2 cellular contexts compared by ENCODE assay signal in genomic region chr12:71954040-71954649, GRCh38.
TF ChIP-seq lines count a peak whose summit lies in the region.

No MANE protein-coding gene starts in this region.

TF ChIP-seq in K562, 482 proteins besides CTCF, POLR2A, EP300 and RAD21 (continued from another document):
- TF ChIP-seq AFF4 (CRISPR knock-in tag; IDR thresholded peaks at IDR 0.05) (no peak), MCM2 (IDR thresholded peaks at IDR 0.05; ENCODE audit: low read depth) (no peak), PBX2 (CRISPR knock-in tag; IDR thresholded peaks at IDR 0.05; ENCODE audit: low read depth) (no peak), PBX2 (tag; conservative IDR thresholded peaks at IDR 0.05; ENCODE audit: low read depth) (0 out of 2 replicates have a peak, but pooled peaks have one; percentile 15), ZNF75A (CRISPR knock-in tag; IDR thresholded peaks at IDR 0.05) (no peak)
- TF ChIP-seq, protein P1, sequence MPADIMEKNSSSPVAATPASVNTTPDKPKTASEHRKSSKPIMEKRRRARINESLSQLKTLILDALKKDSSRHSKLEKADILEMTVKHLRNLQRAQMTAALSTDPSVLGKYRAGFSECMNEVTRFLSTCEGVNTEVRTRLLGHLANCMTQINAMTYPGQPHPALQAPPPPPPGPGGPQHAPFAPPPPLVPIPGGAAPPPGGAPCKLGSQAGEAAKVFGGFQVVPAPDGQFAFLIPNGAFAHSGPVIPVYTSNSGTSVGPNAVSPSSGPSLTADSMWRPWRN (IDR thresholded peaks at IDR 0.05; ENCODE audit: low read depth), result no peak

TF ChIP-seq in neural cell, 6 proteins besides CTCF, POLR2A, EP300 and RAD21 (continued from another document):
- TF ChIP-seq, protein P2, sequence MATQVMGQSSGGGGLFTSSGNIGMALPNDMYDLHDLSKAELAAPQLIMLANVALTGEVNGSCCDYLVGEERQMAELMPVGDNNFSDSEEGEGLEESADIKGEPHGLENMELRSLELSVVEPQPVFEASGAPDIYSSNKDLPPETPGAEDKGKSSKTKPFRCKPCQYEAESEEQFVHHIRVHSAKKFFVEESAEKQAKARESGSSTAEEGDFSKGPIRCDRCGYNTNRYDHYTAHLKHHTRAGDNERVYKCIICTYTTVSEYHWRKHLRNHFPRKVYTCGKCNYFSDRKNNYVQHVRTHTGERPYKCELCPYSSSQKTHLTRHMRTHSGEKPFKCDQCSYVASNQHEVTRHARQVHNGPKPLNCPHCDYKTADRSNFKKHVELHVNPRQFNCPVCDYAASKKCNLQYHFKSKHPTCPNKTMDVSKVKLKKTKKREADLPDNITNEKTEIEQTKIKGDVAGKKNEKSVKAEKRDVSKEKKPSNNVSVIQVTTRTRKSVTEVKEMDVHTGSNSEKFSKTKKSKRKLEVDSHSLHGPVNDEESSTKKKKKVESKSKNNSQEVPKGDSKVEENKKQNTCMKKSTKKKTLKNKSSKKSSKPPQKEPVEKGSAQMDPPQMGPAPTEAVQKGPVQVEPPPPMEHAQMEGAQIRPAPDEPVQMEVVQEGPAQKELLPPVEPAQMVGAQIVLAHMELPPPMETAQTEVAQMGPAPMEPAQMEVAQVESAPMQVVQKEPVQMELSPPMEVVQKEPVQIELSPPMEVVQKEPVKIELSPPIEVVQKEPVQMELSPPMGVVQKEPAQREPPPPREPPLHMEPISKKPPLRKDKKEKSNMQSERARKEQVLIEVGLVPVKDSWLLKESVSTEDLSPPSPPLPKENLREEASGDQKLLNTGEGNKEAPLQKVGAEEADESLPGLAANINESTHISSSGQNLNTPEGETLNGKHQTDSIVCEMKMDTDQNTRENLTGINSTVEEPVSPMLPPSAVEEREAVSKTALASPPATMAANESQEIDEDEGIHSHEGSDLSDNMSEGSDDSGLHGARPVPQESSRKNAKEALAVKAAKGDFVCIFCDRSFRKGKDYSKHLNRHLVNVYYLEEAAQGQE (IDR thresholded peaks at IDR 0.05; ENCODE audit: borderline replicate concordance), result peak; percentile 22
- TF ChIP-seq SMC3 (conservative IDR thresholded peaks at IDR 0.05; ENCODE audit: poor library complexity) (peak; percentile 21), MXI1 (conservative IDR thresholded peaks at IDR 0.05; ENCODE audit: poor library complexity, severe bottlenecking) (no peak), TAF1 (IDR thresholded peaks at IDR 0.05; ENCODE audit: low read depth) (no peak)
TF ChIP-seq in neural cell: peak in this region for 3.
